ENCODE assay signal across 15 cellular contexts in genomic region chr9:83520292-83520691, GRCh38. TPM values are rescaled to one million over a fixed set of nuclear protein-coding genes. Genes with fewer than 3 reads are reported as not detected.
DNase-seq lines count a peak whose midpoint lies in the region; ATAC-seq, FAIRE-seq and TF ChIP-seq lines count a peak whose summit lies in the region.
"Had no signal": no experiment of that assay in that cellular context is flagged by ENCODE, and none has a peak within 500 bp of the region (broad histone marks: within the 10 kb centered on the region; RNA-seq: fewer than 3 reads in every experiment).

No MANE protein-coding gene starts in this region.

- no peak overlapping the region for H3K9ac ChIP-seq in PC-3 (ENCODE audit: low read length)
- H3K9ac ChIP-seq: BLaER1, KMS-11 had no signal

- H3F3A ChIP-seq in PC-3 (ENCODE audit: low read length, unreplicated experiment) = no peaks in the 10 kb centered on the region

- H3K4me3 ChIP-seq in AG10803 (ENCODE audit: low read length) (no peak overlapping the region), PC-3 (ENCODE audit: low read length) (no peak overlapping the region)
- H3K4me3 ChIP-seq: BLaER1 had no signal

- no TSS peak for BruUV-seq in PC-3 (replicated peaks; lab: Mats Ljungman, UMichigan)

- no peak overlapping the region for H2AFZ ChIP-seq in PC-3 (ENCODE audit: low read length)

- H3K27me3 ChIP-seq in PC-3 (ENCODE audit: low read length) = no peaks in the 10 kb centered on the region
- H3K27me3 ChIP-seq: BLaER1 had no signal

- H3K27me3 Mint-ChIP-seq in naive thymus-derived CD8-positive, alpha-beta T cell = peaks cover 0 to 6% (median 3%) of the 10 kb centered on the region in 5 donors

- peak; percentile 82 for ATAC-seq in PC-3
- no peak for ATAC-seq in naive thymus-derived CD8-positive, alpha-beta T cell

- no peaks in the 10 kb centered on the region for H3K9me3 ChIP-seq in PC-3 (ENCODE audit: low read length)
- H3K9me3 ChIP-seq: BLaER1 had no signal

- no peak overlapping the region for H3K4me3 Mint-ChIP-seq in naive thymus-derived CD8-positive, alpha-beta T cell
- H3K4me3 Mint-ChIP-seq: CD4-positive, alpha-beta memory T cell; H9 had no signal

- intact Hi-C loops in PC-3 (cut with micrococcal nuclease) = no loop called here

- H3K79me2 ChIP-seq in PC-3 (ENCODE audit: low read length) = no peaks in the 10 kb centered on the region

- no peaks in the 10 kb centered on the region for H4K20me1 ChIP-seq in PC-3 (ENCODE audit: low read length)
- H4K20me1 ChIP-seq: BLaER1 had no signal

- H3K36me3 ChIP-seq in PC-3 (ENCODE audit: low read depth, low read length) = no peaks in the 10 kb centered on the region
- H3K36me3 ChIP-seq: BLaER1 had no signal

- peaks cover 0 to 8% (median 0%) of the 10 kb centered on the region in 4 donors for H3K4me1 Mint-ChIP-seq in naive thymus-derived CD8-positive, alpha-beta T cell
- H3K4me1 Mint-ChIP-seq: CD4-positive, alpha-beta memory T cell; H9 had no signal

- H3K9me3 Mint-ChIP-seq in naive thymus-derived CD8-positive, alpha-beta T cell = peaks cover 0 to 10% (median 0%) of the 10 kb centered on the region in 9 donors

- peak; percentile 62 for DNase-seq in AG10803 (ENCODE audit: low read depth)
- DNase-seq in H54 (ENCODE audit: insufficient read length, low spot score) = no peak
- DNase-seq in PC-3 = peak; percentile 6
- peak; percentile 77 for DNase-seq in fibroblast of gingiva (ENCODE audit: low read depth)
- no peak for DNase-seq in naive thymus-derived CD8-positive, alpha-beta T cell
- no peak for DNase-seq in germinal center (ENCODE audit: low spot score)
- DNase-seq in NCI-H2029 (lab: John Stamatoyannopoulos, UW) = no peak
- DNase-seq: Calu3; CD4-positive, alpha-beta memory T cell; DND-41; GOT3; H9 had no signal

- no peak for TF ChIP-seq POLR2A in H54 (IDR thresholded peaks at IDR 0.05; ENCODE audit: low read depth, low read length)

- FAIRE-seq in H54 (lab: Jason Lieb, UNC) = peak; percentile 50
- FAIRE-seq: G401.6 had no signal

- peaks cover 5% of the 10 kb centered on the region; the same call in 1 of the 2 replicates for H3K4me1 ChIP-seq in PC-3 (ENCODE audit: insufficient read depth, low read length)
- H3K4me1 ChIP-seq: BLaER1 had no signal

- CTCF ChIA-PET in PC-3 (lab: Charles Lee) = no interaction called here

- no peak overlapping the region for H3K27ac Mint-ChIP-seq in naive thymus-derived CD8-positive, alpha-beta T cell
- H3K27ac Mint-ChIP-seq: CD4-positive, alpha-beta memory T cell; H9 had no signal

- no peak overlapping the region for H3K4me2 ChIP-seq in PC-3 (ENCODE audit: low read length)
- H3K4me2 ChIP-seq: BLaER1, KMS-11 had no signal

- no peak overlapping the region for H3K27ac ChIP-seq in PC-3 (ENCODE audit: low read length)
- H3K27ac ChIP-seq: BLaER1, KMS-11 had no signal

- POLR2A ChIA-PET in PC-3 (lab: Charles Lee; ENCODE audit: unreplicated experiment) = no interaction called here
- POLR2A ChIA-PET in naive thymus-derived CD8-positive, alpha-beta T cell (lab: Charles Lee) = no interaction called here

- H3K36me3 Mint-ChIP-seq in naive thymus-derived CD8-positive, alpha-beta T cell = peaks cover 2 to 7% (median 3%) of the 10 kb centered on the region in 3 donors
- H3K36me3 Mint-ChIP-seq: CD4-positive, alpha-beta memory T cell had no signal

- no peaks in the 10 kb centered on the region for H3K9me2 ChIP-seq in PC-3 (replicated peaks; ENCODE audit: low read length)

- TF ChIP-seq CTCF in AG10803 (conservative IDR thresholded peaks at IDR 0.05; ENCODE audit: low read length) = no peak
- no peak for TF ChIP-seq CTCF in PC-3 (conservative IDR thresholded peaks at IDR 0.05; ENCODE audit: low read depth, low read length)

RNA-seq across cellular contexts. Expression of gene FRMD3, which starts 17.9 kb away (rescaled TPM):
- 3.9 and 6.0 TPM in 2 replicates for total RNA-seq in PC-3 (2014; rRNA removed)
- total RNA-seq in naive thymus-derived CD8-positive, alpha-beta T cell = under 1 TPM; 0.52 to 0.74 TPM
- polyA plus RNA-seq in naive thymus-derived CD8-positive, alpha-beta T cell = under 1 TPM in 1 of 3 donors, not detected in 2; 0.08 TPM

Comparison
In these comparisons a context has a peak if more than half of its experiments do, and no peak if none do; other contexts are left out.
1. DNase-seq: peak in AG10803 (single experiment), PC-3 (single experiment) and fibroblast of gingiva (single experiment); none in H54 (single experiment), naive thymus-derived CD8-positive, alpha-beta T cell (0 of 10), germinal center (single experiment) and NCI-H2029 (single experiment).